ENCODE assay signal across 8 cellular contexts in genomic region chr5:77490945-77491344, GRCh38. TPM values are rescaled to one million over a fixed set of nuclear protein-coding genes. Genes with fewer than 3 reads are reported as not detected.
DNase-seq lines count a peak whose midpoint lies in the region; ATAC-seq and TF ChIP-seq lines count a peak whose summit lies in the region.
"Not testable (repeated sequence)": the region's sequence is repeated elsewhere in the genome, so short reads cannot be mapped to it uniquely, and the experiment has no call there.

No MANE protein-coding gene starts in this region.

- peaks cover 44% of the 10 kb centered on the region for H3K79me2 ChIP-seq in DOHH2 (ENCODE audit: control insufficient read depth, low read length)

- H3K27me3 ChIP-seq in DOHH2 (ENCODE audit: control insufficient read depth, low read length); ovary; transverse colon: not testable (repeated sequence)

- DNase-seq in T-helper 2 cell treated with Interferon-gamma antibody and Interleukin-4, amounts not matched to agents 5 μg/mL and 100 μg/mL, for 36 hours (ENCODE audit: low spot score) = peak; percentile 17
- DNase-seq in activated naive CD8-positive, alpha-beta T cell treated with anti-CD3 and anti-CD28 coated beads, Interleukin-2, amount 10 ng/mL, durations not matched to agents 7 days and 5 days = peak; percentile 36
- DNase-seq in erythroblast (lab: John Stamatoyannopoulos, UW) (peak; percentile 60 to 63), kidney tubule cell (ENCODE audit: low spot score) (peak; percentile 18), ovary (peak in 1 of 5 donors; percentile 12), transverse colon (peak; percentile 16)

- H3K36me3 Mint-ChIP-seq in T-helper 2 cell treated with Interferon-gamma antibody and Interleukin-4, amounts not matched to agents 5 μg/mL and 100 μg/mL, for 36 hours (ENCODE audit: low read depth) = peaks cover 20% of the 10 kb centered on the region
- not testable (repeated sequence) for H3K36me3 Mint-ChIP-seq in activated naive CD8-positive, alpha-beta T cell treated with anti-CD3 and anti-CD28 coated beads, Interleukin-2, amount 10 ng/mL, durations not matched to agents 7 days and 5 days

- ATAC-seq in activated naive CD8-positive, alpha-beta T cell treated with anti-CD3 and anti-CD28 coated beads, Interleukin-2, amount 10 ng/mL, durations not matched to agents 7 days and 5 days (ENCODE audit: low read depth) = not testable (repeated sequence)

- not testable (repeated sequence) for H3K27me3 Mint-ChIP-seq in T-helper 2 cell treated with Interferon-gamma antibody and Interleukin-4, amounts not matched to agents 5 μg/mL and 100 μg/mL, for 36 hours (ENCODE audit: low read depth); activated naive CD8-positive, alpha-beta T cell treated with anti-CD3 and anti-CD28 coated beads, Interleukin-2, amount 10 ng/mL, durations not matched to agents 7 days and 5 days

- H3F3A ChIP-seq in DOHH2 (ENCODE audit: control insufficient read depth, insufficient read depth) = not testable (repeated sequence)

- not testable (repeated sequence) for H3K9me2 ChIP-seq in DOHH2 (replicated peaks; ENCODE audit: control insufficient read depth, low read length)

- WGBS in ovary, 3 donors = 26 to 29% (median 27%) methylated on average over 8 of the region's 8 CpGs
- WGBS in transverse colon (ENCODE audit: low coverage in 1 of 2), 2 donors = 10 to 12% methylated on average over 8 of the region's 8 CpGs

- peak overlapping the region; percentile 79 for H3K4me2 ChIP-seq in DOHH2 (ENCODE audit: low read length)

- H3K4me1 ChIP-seq in DOHH2 (ENCODE audit: control insufficient read depth, low read length) = peaks cover 19% of the 10 kb centered on the region
- H3K4me1 ChIP-seq in ovary (ENCODE audit: insufficient read depth) = not testable (repeated sequence)
- H3K4me1 ChIP-seq in transverse colon = peaks cover 0 to 17% (median 8%) of the 10 kb centered on the region in 4 donors

- H3K4me3 Mint-ChIP-seq in T-helper 2 cell treated with Interferon-gamma antibody and Interleukin-4, amounts not matched to agents 5 μg/mL and 100 μg/mL, for 36 hours = peak overlapping the region; percentile 97
- peak overlapping the region; percentile 93 for H3K4me3 Mint-ChIP-seq in activated naive CD8-positive, alpha-beta T cell treated with anti-CD3 and anti-CD28 coated beads, Interleukin-2, amount 10 ng/mL, durations not matched to agents 7 days and 5 days

- POLR2A ChIA-PET in activated naive CD8-positive, alpha-beta T cell treated with anti-CD3 and anti-CD28 coated beads, Interleukin-2, amount 10 ng/mL, durations not matched to agents 7 days and 5 days (lab: Charles Lee) = interaction anchor here (0.6 to 0.9 kb wide), 2 partner anchors 10 to 804 kb away, joined by 4 to 5 read pairs; partner anchors contain the start of gene AP3B1

- not testable (repeated sequence) for TF ChIP-seq CTCF in DOHH2 (IDR thresholded peaks at IDR 0.05; ENCODE audit: low read depth, low read length, poor library complexity, severe bottlenecking); ovary (IDR thresholded peaks at IDR 0.05); transverse colon (IDR thresholded peaks at IDR 0.05)

- TF ChIP-seq POLR2A in erythroblast (IDR thresholded peaks at IDR 0.05; ENCODE audit: low read length); ovary (IDR thresholded peaks at IDR 0.05); transverse colon (IDR thresholded peaks at IDR 0.05): not testable (repeated sequence)

- H3K36me3 ChIP-seq in DOHH2 (ENCODE audit: control insufficient read depth, low read length) (peaks cover 43% of the 10 kb centered on the region), KOPT-K1 (ENCODE audit: insufficient read depth, low read length) (peaks cover 10% of the 10 kb centered on the region; the same call in 1 of the 2 replicates)
- H3K36me3 ChIP-seq in ovary, transverse colon: not testable (repeated sequence)

- H3K4me1 Mint-ChIP-seq in T-helper 2 cell treated with Interferon-gamma antibody and Interleukin-4, amounts not matched to agents 5 μg/mL and 100 μg/mL, for 36 hours (ENCODE audit: low read depth) = peaks cover 34% of the 10 kb centered on the region
- peaks cover 23% of the 10 kb centered on the region for H3K4me1 Mint-ChIP-seq in activated naive CD8-positive, alpha-beta T cell treated with anti-CD3 and anti-CD28 coated beads, Interleukin-2, amount 10 ng/mL, durations not matched to agents 7 days and 5 days

- intact Hi-C loops in ovary (cut with DNase I) (loop anchor here in 2 of 4 donors (10.0 kb wide), 1 partner anchor 346 kb away; no protein-coding TSS in a partner anchor), transverse colon (cut with DNase I; ENCODE audit: low total_unique reads) (loop anchor here (5.0 to 10.0 kb wide), 2 partner anchors 346 to 1746 kb away; partner anchors contain the start of gene JMY)

- not testable (repeated sequence) for TF ChIP-seq EP300 in ovary (IDR thresholded peaks at IDR 0.05); transverse colon (IDR thresholded peaks at IDR 0.05; ENCODE audit: low read depth)

- peak overlapping the region; percentile 97 for H3K27ac Mint-ChIP-seq in T-helper 2 cell treated with Interferon-gamma antibody and Interleukin-4, amounts not matched to agents 5 μg/mL and 100 μg/mL, for 36 hours
- peak overlapping the region; percentile 96 for H3K27ac Mint-ChIP-seq in activated naive CD8-positive, alpha-beta T cell treated with anti-CD3 and anti-CD28 coated beads, Interleukin-2, amount 10 ng/mL, durations not matched to agents 7 days and 5 days

- in situ Hi-C loops in transverse colon (cut with MboI; ENCODE audit: low pct_ligation_motif_present in 1 of 4, low pct_unique_long_range_greater_than_20kb in 1 of 4, low sequenced_read_pairs in 3 of 4) = loop anchor here in 2 of 4 donors (25.0 kb wide), 1 partner anchor 354 kb away; no protein-coding TSS in a partner anchor

- H3K9me3 ChIP-seq in DOHH2 (ENCODE audit: control insufficient read depth, insufficient read depth, low read length); KOPT-K1 (ENCODE audit: insufficient read depth, low read length, poor library complexity, severe bottlenecking); ovary; transverse colon: not testable (repeated sequence)

- H3K4me3 ChIP-seq in DOHH2 (ENCODE audit: low read length) = peak overlapping the region; percentile 98
- peak overlapping the region; percentile 88 for H3K4me3 ChIP-seq in ovary
- H3K4me3 ChIP-seq in transverse colon = peak overlapping the region; percentile 36 to 82 (median 72)

- H4K20me1 ChIP-seq in DOHH2 (ENCODE audit: control insufficient read depth, insufficient read depth, low read depth, low read length) = not testable (repeated sequence)

- H3K27ac ChIP-seq in DOHH2 (ENCODE audit: low read depth, low read length) (peak overlapping the region; percentile 89), KOPT-K1 (ENCODE audit: low read depth, low read length, poor library complexity, severe bottlenecking) (peak overlapping the region; percentile 89), transverse colon (peak overlapping the region; percentile 90 to 96 (median 92))
- not testable (repeated sequence) for H3K27ac ChIP-seq in ovary

- H3K9me3 Mint-ChIP-seq in T-helper 2 cell treated with Interferon-gamma antibody and Interleukin-4, amounts not matched to agents 5 μg/mL and 100 μg/mL, for 36 hours; activated naive CD8-positive, alpha-beta T cell treated with anti-CD3 and anti-CD28 coated beads, Interleukin-2, amount 10 ng/mL, durations not matched to agents 7 days and 5 days: not testable (repeated sequence)

RNA-seq across cellular contexts. Expression of gene WDR41, which starts 1.2 kb away (rescaled TPM):
- total RNA-seq in activated naive CD8-positive, alpha-beta T cell treated with anti-CD3 and anti-CD28 coated beads, Interleukin-2, amount 10 ng/mL, durations not matched to agents 7 days and 5 days = 10 to 100 TPM; 22.4 to 29.2 TPM
- total RNA-seq in ovary (10 to 100 TPM; 24.5 to 45.4 (median 31.9) TPM), transverse colon (10 to 100 TPM in 3 of 4 donors, 1 to 10 TPM in 1; 1.1 to 33.7 (median 21.2) TPM)
- 10 to 100 TPM in 1 of 2 donors, 1 to 10 TPM in 1; 7.5 to 36.6 TPM for polyA plus RNA-seq in ovary
